In genomic region chr20:12721636-12722035, GRCh38 we compare ENCODE assay signal across 1 cellular context.
A peak's percentile ranks its signal among the peaks of the same experiment; 100 is the strongest.
TF ChIP-seq lines count a peak whose summit lies in the region.

No MANE protein-coding gene starts in this region.

TF ChIP-seq in IMR-90, 13 proteins besides CTCF, POLR2A, EP300 and RAD21:
- peak; percentile 64 for TF ChIP-seq MAFK (IDR thresholded peaks at IDR 0.05; ENCODE audit: low read depth, low read length)
- TF ChIP-seq, protein P1, sequence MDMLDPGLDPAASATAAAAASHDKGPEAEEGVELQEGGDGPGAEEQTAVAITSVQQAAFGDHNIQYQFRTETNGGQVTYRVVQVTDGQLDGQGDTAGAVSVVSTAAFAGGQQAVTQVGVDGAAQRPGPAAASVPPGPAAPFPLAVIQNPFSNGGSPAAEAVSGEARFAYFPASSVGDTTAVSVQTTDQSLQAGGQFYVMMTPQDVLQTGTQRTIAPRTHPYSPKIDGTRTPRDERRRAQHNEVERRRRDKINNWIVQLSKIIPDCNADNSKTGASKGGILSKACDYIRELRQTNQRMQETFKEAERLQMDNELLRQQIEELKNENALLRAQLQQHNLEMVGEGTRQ (IDR thresholded peaks at IDR 0.05; ENCODE audit: low read depth, low read length) = no peak
